Comparison of ENCODE assay signal across 15 cellular contexts in genomic region chr13:99398916-99399622, GRCh38.
"Had no signal": no experiment of that assay in that cellular context is flagged by ENCODE, and none has a peak within 500 bp of the region (broad histone marks: within the 10 kb centered on the region; RNA-seq: fewer than 3 reads in every experiment).

No MANE protein-coding gene starts in this region.

- H3K9me3 ChIP-seq: breast epithelium, testis, upper lobe of right lung had no signal

- H3K4me3 ChIP-seq: breast epithelium, dorsolateral prefrontal cortex, lung, smooth muscle cell, testis, upper lobe of right lung had no signal

- ATAC-seq: esophagus mucosa, right cardiac atrium had no signal

- H3K27me3 ChIP-seq: breast epithelium, dorsolateral prefrontal cortex, testis, upper lobe of right lung had no signal

- H3K27ac Mint-ChIP-seq: activated B cell treated with CpG ODN at 0.5 μM for 24 hours had no signal

- H3K4me2 ChIP-seq: smooth muscle cell had no signal

- H3K27me3 Mint-ChIP-seq: activated B cell treated with CpG ODN at 0.5 μM for 24 hours had no signal

- H3K4me1 Mint-ChIP-seq: activated B cell treated with CpG ODN at 0.5 μM for 24 hours had no signal

- DNase-seq: activated B cell treated with CpG ODN at 0.5 μM for 24 hours; activated gamma-delta T cell treated with Interleukin-2 at 50 U/mL for 16 hours; dorsolateral prefrontal cortex; midbrain; posterior cingulate gyrus; right cardiac atrium; SIG-M5; stimulated activated naive CD4-positive, alpha-beta T cell; T-helper 2 cell; testis; upper lobe of right lung had no signal

- H3K36me3 ChIP-seq: breast epithelium, upper lobe of right lung had no signal

- H3K4me3 Mint-ChIP-seq: activated B cell treated with CpG ODN at 0.5 μM for 24 hours had no signal

- H3K4me1 ChIP-seq: breast epithelium, testis, upper lobe of right lung had no signal

- H3K27ac ChIP-seq: breast epithelium, dorsolateral prefrontal cortex, testis, upper lobe of right lung had no signal
